8 cellular contexts compared by ENCODE assay signal in genomic region chr12:12726543-12727093, GRCh38. TPM values are rescaled to one million over a fixed set of nuclear protein-coding genes. Genes with fewer than 3 reads are reported as not detected.
DNase-seq lines count a peak whose midpoint lies in the region; ATAC-seq, FAIRE-seq and TF ChIP-seq lines count a peak whose summit lies in the region.

No MANE protein-coding gene starts in this region.

- no peak overlapping the region for H3K4ac ChIP-seq in H1 (replicated peaks; ENCODE audit: insufficient read length, low read depth, low read length)

- H3K4me3 Mint-ChIP-seq in activated naive CD4-positive, alpha-beta T cell treated with anti-CD3 and anti-CD28 coated beads, Interleukin-2, amount 50 U/mL, for 24 hours = peak overlapping the region; percentile 95
- peak overlapping the region; percentile 92 for H3K4me3 Mint-ChIP-seq in neural progenitor cell

- no peaks in the 10 kb centered on the region for H3K9me3 Mint-ChIP-seq in activated naive CD4-positive, alpha-beta T cell treated with anti-CD3 and anti-CD28 coated beads, Interleukin-2, amount 50 U/mL, for 24 hours
- H3K9me3 Mint-ChIP-seq in neural progenitor cell = no peaks in the 10 kb centered on the region

- H3K56ac ChIP-seq in H1 (replicated peaks; ENCODE audit: insufficient read length, low read depth, low read length) = no peak overlapping the region

- TF ChIP-seq POLR2A in H1 (IDR thresholded peaks at IDR 0.05; ENCODE audit: control extremely low read depth in 1 of 2, low read depth in 2 of 2, low read length in 2 of 2) = no peak

- H3K9me3 ChIP-seq in H1 (ENCODE audit: insufficient read depth in 2 of 2, low read depth in 1 of 2, low read length in 1 of 2) (no peaks in the 10 kb centered on the region), neural progenitor cell (ENCODE audit: low read depth) (no peaks in the 10 kb centered on the region)

- 54% methylated on average over 6 of the region's 6 CpGs; no CpG with 5 or more reads in 1 of the 2 experiments for WGBS in H1 (ENCODE audit: extremely low coverage in 1 of 2, insufficient coverage in 1 of 2, insufficient read length in 1 of 2, insufficient replicate concordance in 2 of 2, low coverage in 1 of 2, low lambda C conversion rate in 2 of 2, missing lambda C conversion rate in 1 of 2), 2 experiments

- H3K4me3 ChIP-seq in H1 (ENCODE audit: extremely low read depth in 1 of 4, insufficient read depth in 2 of 4, low read depth in 3 of 4, low read length in 4 of 4) (peak overlapping the region; percentile 74 to 98 (median 88)), neural progenitor cell (peak overlapping the region; percentile 84)

- no peak overlapping the region for H3K27ac ChIP-seq in H1 (ENCODE audit: low read depth, low read length)
- H3K27ac ChIP-seq in neural progenitor cell = no peak overlapping the region

- peak overlapping the region; percentile 96 for H3K27ac Mint-ChIP-seq in activated naive CD4-positive, alpha-beta T cell treated with anti-CD3 and anti-CD28 coated beads, Interleukin-2, amount 50 U/mL, for 24 hours
- peak overlapping the region; percentile 48 for H3K27ac Mint-ChIP-seq in neural progenitor cell

- peaks cover 0 to 2% (median 0%) of the 10 kb centered on the region in 4 experiments; a peak in 1 of 7 replicates for H3K27me3 ChIP-seq in H1 (replicated peaks in 1 of 4; ENCODE audit: control insufficient read depth in 3 of 4, extremely low read depth in 1 of 4, insufficient read depth in 3 of 4, low read length in 3 of 4)
- no peaks in the 10 kb centered on the region for H3K27me3 ChIP-seq in neural progenitor cell

- no peak for ATAC-seq in HG02981 (IDR thresholded peaks at IDR 0.05; ENCODE audit: unreplicated experiment)

- POLR2A ChIA-PET in H1 (lab: Charles Lee; ENCODE audit: partially characterized antibody) = interaction anchor here (1.0 to 1.2 kb wide), 2 partner anchors 9 to 10 kb away, joined by 3 to 5 read pairs; no protein-coding TSS in a partner anchor

- H4K8ac ChIP-seq in H1 (ENCODE audit: extremely low read depth, insufficient read depth, low read length) = no peak overlapping the region

- H3K14ac ChIP-seq in H1 (ENCODE audit: insufficient read length) = no peak overlapping the region

- H3K23ac ChIP-seq in H1 (ENCODE audit: insufficient read length) = no peak overlapping the region

- TF ChIP-seq EP300 in H1 (IDR thresholded peaks at IDR 0.05; ENCODE audit: borderline replicate concordance in 1 of 2, low read depth in 2 of 2, low read length in 2 of 2) = no peak

- H2BK120ac ChIP-seq in H1 (replicated peaks; ENCODE audit: low read depth, low read length) = no peak overlapping the region

- no peak overlapping the region for H3K18ac ChIP-seq in H1 (ENCODE audit: extremely low read depth, low read length)

- H3K79me1 ChIP-seq in H1 (ENCODE audit: low read depth, low read length) = no peaks in the 10 kb centered on the region

- H3K23me2 ChIP-seq in H1 (ENCODE audit: low read depth, low read length) = peaks cover 13% of the 10 kb centered on the region; the same call in 1 of the 2 replicates

- H3K9ac ChIP-seq in H1 (replicated peaks in 1 of 4; ENCODE audit: extremely low read depth in 1 of 4, low read depth in 3 of 4, low read length in 3 of 4) (peak overlapping the region in 1 of 4 experiments; percentile 30; a peak in 1 of 7 replicates), neural progenitor cell (no peak overlapping the region)

- H2AK5ac ChIP-seq in H1 (ENCODE audit: low read depth, low read length) = no peak overlapping the region

- DNase-seq in activated naive CD4-positive, alpha-beta T cell (lab: John Stamatoyannopoulos, UW) = no peak
- peak; percentile 69 for DNase-seq in RCC 7860 (ENCODE audit: low spot score)
- no peak for DNase-seq in H1 (ENCODE audit: low read depth in 1 of 2, low spot score in 2 of 2)
- no peak for DNase-seq in neural progenitor cell (ENCODE audit: low spot score)
- no peak for DNase-seq in iPS-NIHi7 (ENCODE audit: extremely low spot score)
- DNase-seq in OCI-M2 (lab: John Stamatoyannopoulos, UW; ENCODE audit: unreplicated experiment) = no peak

- peak; percentile 80 for FAIRE-seq in RCC 7860 (lab: Jason Lieb, UNC)
- FAIRE-seq in H1 (lab: Jason Lieb, UNC) = no peak

- no peak overlapping the region for H4K91ac ChIP-seq in H1 (replicated peaks; ENCODE audit: insufficient read length, low read length)

- no peaks in the 10 kb centered on the region for H3K27me3 Mint-ChIP-seq in activated naive CD4-positive, alpha-beta T cell treated with anti-CD3 and anti-CD28 coated beads, Interleukin-2, amount 50 U/mL, for 24 hours
- peaks cover 10% of the 10 kb centered on the region for H3K27me3 Mint-ChIP-seq in neural progenitor cell (ENCODE audit: insufficient read depth, low read depth)

- H3F3A ChIP-seq in neural progenitor cell (ENCODE audit: low read depth) = peaks cover 58% of the 10 kb centered on the region

- H3K36me3 Mint-ChIP-seq in activated naive CD4-positive, alpha-beta T cell treated with anti-CD3 and anti-CD28 coated beads, Interleukin-2, amount 50 U/mL, for 24 hours = no peaks in the 10 kb centered on the region
- H3K36me3 Mint-ChIP-seq in neural progenitor cell = peaks cover 11% of the 10 kb centered on the region

- CTCF ChIA-PET in H1 (lab: Charles Lee; ENCODE audit: partially characterized antibody) = interaction anchor here (1.0 to 3.8 kb wide), 3 partner anchors 10 to 12 kb away, joined by 3 to 23 read pairs (median 4); no protein-coding TSS in a partner anchor

- no peak overlapping the region for H2BK12ac ChIP-seq in H1 (ENCODE audit: low read depth, low read length)

- peaks cover 42% of the 10 kb centered on the region for H3K4me1 Mint-ChIP-seq in activated naive CD4-positive, alpha-beta T cell treated with anti-CD3 and anti-CD28 coated beads, Interleukin-2, amount 50 U/mL, for 24 hours
- peaks cover 32% of the 10 kb centered on the region for H3K4me1 Mint-ChIP-seq in neural progenitor cell

- H3K79me2 ChIP-seq in H1 (ENCODE audit: control insufficient read depth in 1 of 2, insufficient read depth in 2 of 2, low read length in 2 of 2) = peaks cover 0 to 4% of the 10 kb centered on the region in 2 experiments; a peak in 1 of 4 replicates
- H3K79me2 ChIP-seq in neural progenitor cell (ENCODE audit: low read depth) = peaks cover 55% of the 10 kb centered on the region

- peaks cover 0 to 11% (median 0%) of the 10 kb centered on the region in 4 experiments; a peak in 1 of 8 replicates for H3K36me3 ChIP-seq in H1 (ENCODE audit: control insufficient read depth in 2 of 4, insufficient read depth in 4 of 4, low read length in 3 of 4)
- peaks cover 9% of the 10 kb centered on the region for H3K36me3 ChIP-seq in neural progenitor cell

- TF ChIP-seq CTCF in H1 (IDR thresholded peaks at IDR 0.05; ENCODE audit: control extremely low read depth in 1 of 3, insufficient read depth in 1 of 3, low read depth in 1 of 3, low read length in 3 of 3) (no peak), neural progenitor cell (IDR thresholded peaks at IDR 0.05) (no peak)

- no peak overlapping the region for H2BK5ac ChIP-seq in H1 (ENCODE audit: low read depth, low read length)

- no peak overlapping the region for H2BK20ac ChIP-seq in H1 (ENCODE audit: low read length)

- H3K4me2 ChIP-seq in H1 (ENCODE audit: insufficient read depth in 1 of 2, low read depth in 2 of 2, low read length in 2 of 2) (peak overlapping the region; percentile 67 to 95), neural progenitor cell (peak overlapping the region; percentile 97)

- H3K4me1 ChIP-seq in H1 (replicated peaks in 1 of 4; ENCODE audit: control insufficient read depth in 3 of 4, insufficient read depth in 4 of 4, low read length in 3 of 4) = peaks cover 0 to 8% (median 0%) of the 10 kb centered on the region in 4 experiments; a peak in 4 of 7 replicates
- peaks cover 18% of the 10 kb centered on the region for H3K4me1 ChIP-seq in neural progenitor cell

- H4K20me1 ChIP-seq in H1 (replicated peaks in 1 of 2; ENCODE audit: control insufficient read depth in 1 of 2, insufficient read depth in 2 of 2, low read length in 2 of 2) (no peaks in the 10 kb centered on the region), neural progenitor cell (ENCODE audit: low read depth) (peaks cover 11% of the 10 kb centered on the region)

- H4K5ac ChIP-seq in H1 (ENCODE audit: insufficient read length, low read depth, low read length) = no peak overlapping the region

- no peak overlapping the region for H2BK15ac ChIP-seq in H1 (ENCODE audit: low read length)

- H2AFZ ChIP-seq in H1 (ENCODE audit: low read length) (no peak overlapping the region), neural progenitor cell (replicated peaks) (no peak overlapping the region)

- TF ChIP-seq RAD21 in H1 (IDR thresholded peaks at IDR 0.05 in 1 of 2, conservative IDR thresholded peaks at IDR 0.05 in 1 of 2; ENCODE audit: low read depth in 2 of 2, low read length in 2 of 2) = no peak

RNA-seq across cellular contexts. Expression of gene CDKN1B, which starts 9.4 kb away (rescaled TPM):
- 27.2 and 28.8 TPM in 2 replicates for total RNA-seq in H1 (2021; fragmentation: NEBNext Ultra II Directional; extraction: Animal tissue kit (Norgen Biotek cat#: 25700))
- 6.5 and 9.4 TPM in 2 replicates for polyA plus RNA-seq in H1 (2011; rRNA removed)
- 11.1 TPM for polyA plus RNA-seq in H1 (2011; cell fraction: cytosol; rRNA removed)
- 9.4 TPM for polyA plus RNA-seq in H1 (2011; cell fraction: nucleus; rRNA removed)
- 14.5 to 18.1 TPM (median 17.0 TPM) in 4 replicates for polyA plus RNA-seq in H1 (2012, experiment 1 of 2)
- 8.3 TPM for polyA plus RNA-seq in H1 (2012, experiment 2 of 2)
- 15.1 TPM for polyA plus RNA-seq in H1 (2013, experiment 1 of 2)
- polyA plus RNA-seq in H1 (2013, experiment 2 of 2) = 14.9 TPM
- polyA minus RNA-seq in H1 (2011; rRNA and poly(A)+ RNA removed) = 4.2 and 6.1 TPM in 2 replicates
- 18.7 TPM for polyA minus RNA-seq in H1 (2011; cell fraction: cytosol; rRNA and poly(A)+ RNA removed)
- 11.4 TPM for polyA minus RNA-seq in H1 (2011; cell fraction: nucleus; rRNA and poly(A)+ RNA removed)
- total RNA-seq in neural progenitor cell (ENCODE audit: low replicate concordance) = 75.5 and 84.2 TPM in 2 replicates

RNA-seq across cellular contexts. Expression of gene GPR19, which starts 30.6 kb away (rescaled TPM):
- 17.1 and 19.1 TPM in 2 replicates for total RNA-seq in H1 (2021; fragmentation: NEBNext Ultra II Directional; extraction: Animal tissue kit (Norgen Biotek cat#: 25700))
- polyA plus RNA-seq in H1 (2011; rRNA removed) = 10.9 and 19.3 TPM in 2 replicates
- polyA plus RNA-seq in H1 (2011; cell fraction: cytosol; rRNA removed) = 13.2 TPM
- polyA plus RNA-seq in H1 (2011; cell fraction: nucleus; rRNA removed) = 9.3 TPM
- 12.8 to 15.4 TPM (median 14.3 TPM) in 4 replicates for polyA plus RNA-seq in H1 (2012, experiment 1 of 2)
- polyA plus RNA-seq in H1 (2012, experiment 2 of 2) = 2.7 TPM
- 20.5 TPM for polyA plus RNA-seq in H1 (2013, experiment 1 of 2)
- 21.2 TPM for polyA plus RNA-seq in H1 (2013, experiment 2 of 2)
- 27.4 and 30.6 TPM in 2 replicates for polyA minus RNA-seq in H1 (2011; rRNA and poly(A)+ RNA removed)
- polyA minus RNA-seq in H1 (2011; cell fraction: cytosol; rRNA and poly(A)+ RNA removed) = 6.8 TPM
- polyA minus RNA-seq in H1 (2011; cell fraction: nucleus; rRNA and poly(A)+ RNA removed) = 21.1 TPM
- 53.9 and 57.4 TPM in 2 replicates for total RNA-seq in neural progenitor cell (ENCODE audit: low replicate concordance)

RNA-seq across cellular contexts. Expression of gene APOLD1, which starts 58.8 kb away (rescaled TPM):
- 0.34 and 0.71 TPM in 2 replicates for total RNA-seq in H1 (2021; fragmentation: NEBNext Ultra II Directional; extraction: Animal tissue kit (Norgen Biotek cat#: 25700))
- 0.12 and 0.16 TPM in 2 replicates for polyA plus RNA-seq in H1 (2011; rRNA removed)
- polyA plus RNA-seq in H1 (2011; cell fraction: cytosol; rRNA removed) = 0.10 TPM
- 0.29 TPM for polyA plus RNA-seq in H1 (2011; cell fraction: nucleus; rRNA removed)
- polyA plus RNA-seq in H1 (2012, experiment 1 of 2) = 0.21 to 0.36 TPM (median 0.28 TPM) in 4 replicates
- polyA plus RNA-seq in H1 (2012, experiment 2 of 2) = 0.04 TPM
- 0.22 TPM for polyA plus RNA-seq in H1 (2013, experiment 1 of 2)
- 0.26 TPM for polyA plus RNA-seq in H1 (2013, experiment 2 of 2)
- 0.24 and 0.35 TPM in 2 replicates for polyA minus RNA-seq in H1 (2011; rRNA and poly(A)+ RNA removed)
- not detected for polyA minus RNA-seq in H1 (2011; cell fraction: cytosol; rRNA and poly(A)+ RNA removed)
- 0.50 TPM for polyA minus RNA-seq in H1 (2011; cell fraction: nucleus; rRNA and poly(A)+ RNA removed)
- 7.4 and 11.8 TPM in 2 replicates for total RNA-seq in neural progenitor cell (ENCODE audit: low replicate concordance)
